Comparison of ENCODE assay signal across 26 cellular contexts in the genomic region with DNA sequence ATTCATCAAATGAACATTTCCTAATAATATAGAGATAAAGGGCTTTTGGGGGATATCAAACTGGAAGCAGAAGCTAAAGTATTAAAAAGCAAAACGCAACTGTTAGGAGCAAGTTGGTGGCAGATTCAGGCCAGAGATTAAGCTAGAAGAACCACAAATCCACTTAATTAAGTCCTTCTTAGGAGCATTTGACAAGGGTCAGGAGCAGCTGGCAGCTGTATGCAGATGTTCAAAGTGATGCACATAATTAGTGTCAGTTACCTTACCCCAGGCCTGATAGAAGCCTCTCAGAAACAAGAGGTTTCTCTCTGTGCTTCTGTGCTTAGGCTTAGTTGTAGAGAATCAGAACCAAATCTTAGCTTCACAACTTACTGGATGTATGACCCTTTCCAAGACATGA.
DNase-seq lines count a peak whose midpoint lies in the region; TF ChIP-seq lines count a peak whose summit lies in the region.
"Had no signal": no experiment of that assay in that cellular context is flagged by ENCODE, and none has a peak within 500 bp of the region (broad histone marks: within the 10 kb centered on the region; RNA-seq: fewer than 3 reads in every experiment).

No MANE protein-coding gene starts in this region.

- no peaks in the 10 kb centered on the region for H3K36me3 ChIP-seq in ovary
- H3K36me3 ChIP-seq: BLaER1 treated with 17β-estradiol and CSF1 and Interleukin-3, amounts not matched to agents 10 nM and 100 nM; HAP-1; MG63; Peyer's patch had no signal

- 43 to 59% (median 46%) methylated on average over 1 of the region's 1 CpG for WGBS in ovary, 3 donors

- no peak overlapping the region for H3K4me3 ChIP-seq in ovary
- H3K4me3 ChIP-seq: A549; BLaER1 treated with 17β-estradiol and CSF1 and Interleukin-3, amounts not matched to agents 10 nM and 100 nM; HAP-1; MG63; Peyer's patch had no signal

- DNase-seq in NCI-H748 (lab: John Stamatoyannopoulos, UW; ENCODE audit: unreplicated experiment) (peak; percentile 38), NCI-H748 treated with DMSO at 0.1 percent for 48 hours (lab: John Stamatoyannopoulos, UW) (no peak), NCI-H146 treated with DMSO at 0.1 percent for 48 hours (lab: John Stamatoyannopoulos, UW; ENCODE audit: unreplicated experiment) (peak; percentile 9), NCI-H526 (lab: John Stamatoyannopoulos, UW) (peak; percentile 13 to 53), SK-N-DZ (ENCODE audit: low spot score) (peak; percentile 94), ovary (no peak), NCI-H345 (lab: John Stamatoyannopoulos, UW) (no peak)
- DNase-seq: AML-193; CD4-positive, alpha-beta T cell; DMS53; GOT3; HFFc6; KBM-7; MG63; NCI-H1436; NCI-H2029 treated with DMSO at 0.1 percent for 48 hours; NCI-H2171; NCI-H226; NCI-H774; OCI-M1; Peyer's patch; SHP77 treated with DMSO at 0.1 percent for 48 hours; T-helper 2 cell had no signal

- no peaks in the 10 kb centered on the region for H3K27me3 ChIP-seq in ovary
- H3K27me3 ChIP-seq: BLaER1 treated with 17β-estradiol and CSF1 and Interleukin-3, amounts not matched to agents 10 nM and 100 nM; MG63; Peyer's patch had no signal

- no peak for TF ChIP-seq CTCF in ovary (IDR thresholded peaks at IDR 0.05)

- H3K4me1 ChIP-seq in ovary (ENCODE audit: insufficient read depth) = no peaks in the 10 kb centered on the region
- H3K4me1 ChIP-seq: A549; BLaER1 treated with 17β-estradiol and CSF1 and Interleukin-3, amounts not matched to agents 10 nM and 100 nM; HAP-1; Peyer's patch had no signal

- TF ChIP-seq POLR2A in ovary (IDR thresholded peaks at IDR 0.05) = no peak

- intact Hi-C loops in ovary (cut with DNase I) = no loop called here

- TF ChIP-seq EP300 in ovary (IDR thresholded peaks at IDR 0.05) = no peak

- no peak overlapping the region for H3K27ac ChIP-seq in ovary
- H3K27ac ChIP-seq: A549; BLaER1 treated with 17β-estradiol and CSF1 and Interleukin-3, amounts not matched to agents 10 nM and 100 nM; Peyer's patch had no signal

- no peaks in the 10 kb centered on the region for H3K9me3 ChIP-seq in ovary
- H3K9me3 ChIP-seq: A549, HAP-1, MG63, Peyer's patch had no signal

Comparison
In these comparisons a context has a peak if more than half of its experiments do, and no peak if none do; other contexts are left out.
1. DNase-seq: peak in NCI-H748 (single experiment), NCI-H146 treated with DMSO at 0.1 percent for 48 hours (single experiment), NCI-H526 (2 of 2) and SK-N-DZ (single experiment); none in NCI-H748 treated with DMSO at 0.1 percent for 48 hours (single experiment), ovary (0 of 5) and NCI-H345 (single experiment).